8 cellular contexts compared by ENCODE assay signal in genomic region chr4:48445704-48446103, GRCh38. TPM values are rescaled to one million over a fixed set of nuclear protein-coding genes. Genes with fewer than 3 reads are reported as not detected.
DNase-seq lines count a peak whose midpoint lies in the region; ATAC-seq and TF ChIP-seq lines count a peak whose summit lies in the region.

No MANE protein-coding gene starts in this region.

- H3K36me3 Mint-ChIP-seq in endothelial cell (ENCODE audit: low read depth, unreplicated experiment) (no peaks in the 10 kb centered on the region), Calu3 (ENCODE audit: insufficient read depth, unreplicated experiment) (no peaks in the 10 kb centered on the region)

- H3K4me1 Mint-ChIP-seq in endothelial cell (ENCODE audit: unreplicated experiment) = no peaks in the 10 kb centered on the region
- H3K4me1 Mint-ChIP-seq in Calu3 (ENCODE audit: low read depth, unreplicated experiment) = no peaks in the 10 kb centered on the region
- no peaks in the 10 kb centered on the region for H3K4me1 Mint-ChIP-seq in stimulated activated naive CD8-positive, alpha-beta T cell treated with anti-CD3 and anti-CD28 coated beads, Interleukin-15, amount 100 ng/mL, for 72 hours

- H3K36me3 ChIP-seq in psoas muscle (ENCODE audit: insufficient read depth in 1 of 2, low read depth in 1 of 2) = no peaks in the 10 kb centered on the region

- no peak overlapping the region for H3K4me3 ChIP-seq in psoas muscle

- no peak overlapping the region for H3K27ac Mint-ChIP-seq in endothelial cell (ENCODE audit: unreplicated experiment)
- H3K27ac Mint-ChIP-seq in Calu3 (ENCODE audit: unreplicated experiment) = no peak overlapping the region
- no peak overlapping the region for H3K27ac Mint-ChIP-seq in stimulated activated naive CD8-positive, alpha-beta T cell treated with anti-CD3 and anti-CD28 coated beads, Interleukin-15, amount 100 ng/mL, for 72 hours

- H3K9me3 ChIP-seq in psoas muscle = no peaks in the 10 kb centered on the region

- peak; percentile 91 for TF ChIP-seq CTCF in endothelial cell (IDR thresholded peaks at IDR 0.05; ENCODE audit: unreplicated experiment)
- TF ChIP-seq CTCF in psoas muscle (IDR thresholded peaks at IDR 0.05) = peak; percentile 52
- no peak for TF ChIP-seq CTCF in Calu3 (IDR thresholded peaks at IDR 0.05; ENCODE audit: unreplicated experiment)

- WGBS in psoas muscle, 3 donors = 17 to 23% (median 18%) methylated on average over 3 of the region's 3 CpGs

- H3K27me3 Mint-ChIP-seq in endothelial cell (ENCODE audit: unreplicated experiment) (no peaks in the 10 kb centered on the region), Calu3 (ENCODE audit: unreplicated experiment) (no peaks in the 10 kb centered on the region)
- peaks cover 4% of the 10 kb centered on the region for H3K27me3 Mint-ChIP-seq in stimulated activated naive CD8-positive, alpha-beta T cell treated with anti-CD3 and anti-CD28 coated beads, Interleukin-15, amount 100 ng/mL, for 72 hours

- CTCF ChIA-PET in Calu3 (lab: Charles Lee) = no interaction called here

- intact Hi-C loops in psoas muscle (cut with DNase I) = loop anchor here in 1 of 2 donors (10.0 kb wide), 1 partner anchor 519 kb away; no protein-coding TSS in a partner anchor
- intact Hi-C loops in Calu3 (cut with micrococcal nuclease; ENCODE audit: unreplicated experiment) = loop anchor here (5.0 kb wide), 1 partner anchor 102 kb away; no protein-coding TSS in a partner anchor

- DNase-seq in DMS153 treated with DMSO at 0.1 percent for 48 hours (lab: John Stamatoyannopoulos, UW; ENCODE audit: unreplicated experiment) (peak; percentile 0), DMS153 (lab: John Stamatoyannopoulos, UW) (no peak), NCI-H2029 treated with DMSO at 0.1 percent for 48 hours (lab: John Stamatoyannopoulos, UW) (peak; percentile 33), endothelial cell (ENCODE audit: low spot score) (no peak), psoas muscle (no peak), Calu3 (no peak), mesenteric fat pad (ENCODE audit: low spot score) (no peak)
- no peak for DNase-seq in stimulated activated naive CD8-positive, alpha-beta T cell treated with anti-CD3 and anti-CD28 coated beads, Interleukin-15, amount 100 ng/mL, for 72 hours

- no peaks in the 10 kb centered on the region for H3K27me3 ChIP-seq in psoas muscle (ENCODE audit: insufficient read depth in 3 of 3, low read length in 2 of 3)

- no TSS peak for BruUV-seq in Calu3 (replicated peaks; lab: Mats Ljungman, UMichigan)

- H3K4me3 Mint-ChIP-seq in endothelial cell (ENCODE audit: unreplicated experiment) = no peak overlapping the region
- no peak overlapping the region for H3K4me3 Mint-ChIP-seq in Calu3 (ENCODE audit: low read depth, unreplicated experiment)
- H3K4me3 Mint-ChIP-seq in stimulated activated naive CD8-positive, alpha-beta T cell treated with anti-CD3 and anti-CD28 coated beads, Interleukin-15, amount 100 ng/mL, for 72 hours = no peak overlapping the region

- no peak for ATAC-seq in psoas muscle
- ATAC-seq in stimulated activated naive CD8-positive, alpha-beta T cell treated with anti-CD3 and anti-CD28 coated beads, Interleukin-15, amount 100 ng/mL, for 72 hours = no peak

- H3K4me1 ChIP-seq in psoas muscle = no peaks in the 10 kb centered on the region

- H3K9me3 Mint-ChIP-seq in endothelial cell (ENCODE audit: unreplicated experiment) (no peaks in the 10 kb centered on the region), Calu3 (ENCODE audit: low read depth, unreplicated experiment) (no peaks in the 10 kb centered on the region)
- no peaks in the 10 kb centered on the region for H3K9me3 Mint-ChIP-seq in stimulated activated naive CD8-positive, alpha-beta T cell treated with anti-CD3 and anti-CD28 coated beads, Interleukin-15, amount 100 ng/mL, for 72 hours

- H3K27ac ChIP-seq in psoas muscle = no peak overlapping the region

RNA-seq across cellular contexts. Expression of gene SLC10A4, which starts 37.4 kb away (rescaled TPM):
- total RNA-seq in endothelial cell (ENCODE audit: unreplicated experiment) (0.28 TPM), psoas muscle (under 1 TPM in 3 of 4 donors, not detected in 1; 0.11 to 0.22 (median 0.12) TPM), Calu3 (2022) (0.59 and 0.61 TPM in 2 replicates), mesenteric fat pad (not detected)
- under 1 TPM; 0.06 to 0.29 (median 0.18) TPM for polyA plus RNA-seq in psoas muscle

RNA-seq across cellular contexts. Expression of gene ZAR1, which starts 44.3 kb away (rescaled TPM):
- total RNA-seq in endothelial cell (ENCODE audit: unreplicated experiment) = not detected
- total RNA-seq in psoas muscle = not detected
- polyA plus RNA-seq in psoas muscle = not detected
- total RNA-seq in Calu3 (2022) = not detected in 2 replicates
- not detected for total RNA-seq in mesenteric fat pad

Comparison
In these comparisons a context has a peak if more than half of its experiments do, and no peak if none do; other contexts are left out.
1. DNase-seq: peak in DMS153 treated with DMSO at 0.1 percent for 48 hours (single experiment) and NCI-H2029 treated with DMSO at 0.1 percent for 48 hours (single experiment); none in DMS153 (single experiment), endothelial cell (single experiment), psoas muscle (0 of 2), Calu3 (single experiment), mesenteric fat pad (single experiment) and stimulated activated naive CD8-positive, alpha-beta T cell treated with anti-CD3 and anti-CD28 coated beads, Interleukin-15, amount 100 ng/mL, for 72 hours (0 of 2).